ENCODE assay signal across 8 cellular contexts in genomic region chr14:91413547-91414474, GRCh38. TPM values are rescaled to one million over a fixed set of nuclear protein-coding genes. Genes with fewer than 3 reads are reported as not detected.
DNase-seq lines count a peak whose midpoint lies in the region; ATAC-seq and TF ChIP-seq lines count a peak whose summit lies in the region.
"Had no signal": no experiment of that assay in that cellular context is flagged by ENCODE, and none has a peak within 500 bp of the region (broad histone marks: within the 10 kb centered on the region; RNA-seq: fewer than 3 reads in every experiment).

No MANE protein-coding gene starts in this region.

- TF ChIP-seq CTCF in spleen (IDR thresholded peaks at IDR 0.05 in 8 of 11, conservative IDR thresholded peaks at IDR 0.05 in 3 of 11), result no peak
- no peak for TF ChIP-seq CTCF in GM20000 (IDR thresholded peaks at IDR 0.05; ENCODE audit: extremely low read depth, missing control alignments)

- H3K27me3 ChIP-seq in HUES6 (ENCODE audit: control insufficient read depth, insufficient read depth, low read length) (peaks cover 7% of the 10 kb centered on the region; the same call in 1 of the 2 replicates), spleen (replicated peaks in 1 of 7) (no peaks in the 10 kb centered on the region)

- H3K9me3 ChIP-seq in HUES6 (ENCODE audit: control insufficient read depth, insufficient read depth, low read depth, low read length) (no peaks in the 10 kb centered on the region), spleen (no peaks in the 10 kb centered on the region)
- H3K9me3 ChIP-seq: SJSA1 had no signal

- ATAC-seq in GM21390 (IDR thresholded peaks at IDR 0.05; ENCODE audit: unreplicated experiment) (no peak), GM19455 (IDR thresholded peaks at IDR 0.05; ENCODE audit: unreplicated experiment) (no peak)

- H3K27ac ChIP-seq in HUES6 (ENCODE audit: low read depth, low read length) (no peak overlapping the region), spleen (peak overlapping the region; percentile 62 to 94 (median 91))
- H3K27ac ChIP-seq: SJSA1 had no signal

- WGBS in spleen, 5 donors, result 70 to 82% (median 77%) methylated on average over 9 to 11 of the region's 11 CpGs

- TF ChIP-seq POLR2A in spleen (IDR thresholded peaks at IDR 0.05), result no peak

- intact Hi-C loops in spleen (cut with DNase I; ENCODE audit: low total_unique reads), result loop anchor here (10.0 kb wide), 1 partner anchor 49 kb away; no protein-coding TSS in a partner anchor

- H3K36me3 ChIP-seq in HUES6 (ENCODE audit: control insufficient read depth, insufficient read depth, low read length) (no peaks in the 10 kb centered on the region), spleen (peaks cover 0 to 47% (median 0%) of the 10 kb centered on the region in 6 donors)
- H3K36me3 ChIP-seq: SJSA1 had no signal

- H3K4me3 ChIP-seq in HUES6 (ENCODE audit: low read depth, low read length) (0 out of 2 replicates have a peak overlapping the region, but pooled peaks have one; percentile 6), spleen (peak overlapping the region in 4 of 8 donors; percentile 81 to 96 (median 94))
- H3K4me3 ChIP-seq: SJSA1 had no signal

- no peak overlapping the region for H3K9ac ChIP-seq in HUES6 (ENCODE audit: low read length)

- peaks cover 35% of the 10 kb centered on the region for H3K4me1 ChIP-seq in HUES6 (ENCODE audit: control insufficient read depth, insufficient read depth, low read length)
- peaks cover 56 to 95% (median 85%) of the 10 kb centered on the region in 6 donors for H3K4me1 ChIP-seq in spleen

- peak; percentile 89 for DNase-seq in NCI-H774 (lab: John Stamatoyannopoulos, UW)
- DNase-seq in effector CD8-positive, alpha-beta T cell (lab: John Stamatoyannopoulos, UW), result peak; percentile 28
- DNase-seq in spleen, result peak; percentile 78
- no peak for DNase-seq in GM20000 (ENCODE audit: low spot score)

RNA-seq across cellular contexts. Expression of gene CCDC88C, which starts 3.8 kb away (rescaled TPM):
- 100 to 1,000 TPM in 6 of 7 donors, 10 to 100 TPM in 1; 96.4 to 136 (median 107) TPM for total RNA-seq in spleen
- 10 to 100 TPM; 23.2 to 38.4 (median 29.8) TPM for polyA plus RNA-seq in spleen
- total RNA-seq: SJSA1 had no signal
